In genomic region chr19:57978586-57979289, GRCh38 we compare ENCODE assay signal across 2 cellular contexts.
TF ChIP-seq lines count a peak whose summit lies in the region.

No MANE protein-coding gene starts in this region.

TF ChIP-seq in HEK293, 187 proteins besides CTCF, POLR2A, EP300 and RAD21:
- no peak for TF ChIP-seq ZNF626 (tag by site-specific recombination; IDR thresholded peaks at IDR 0.05)
- no peak for TF ChIP-seq ZNF157 (tag by site-specific recombination; IDR thresholded peaks at IDR 0.05)
- TF ChIP-seq ZNF274 (IDR thresholded peaks at IDR 0.05; ENCODE audit: low read length): peak; percentile 99
- peak; percentile 98 for TF ChIP-seq ZNF274 (tag by site-specific recombination; IDR thresholded peaks at IDR 0.05; ENCODE audit: borderline replicate concordance)
- TF ChIP-seq GLIS1 (tag by site-specific recombination; IDR thresholded peaks at IDR 0.05): no peak
- TF ChIP-seq SP7 (tag by site-specific recombination; IDR thresholded peaks at IDR 0.05): no peak
- peak; percentile 100 for TF ChIP-seq SETDB1 (IDR thresholded peaks at IDR 0.05; ENCODE audit: insufficient read length, low read length)
- peak; percentile 100 for TF ChIP-seq TRIM28 (IDR thresholded peaks at IDR 0.05; ENCODE audit: borderline replicate concordance, low read length)
- TF ChIP-seq ZNF518A (tag by site-specific recombination; conservative IDR thresholded peaks at IDR 0.05; ENCODE audit: low read depth): peak; percentile 34; the same call in 1 of the 2 replicates
TF ChIP-seq in HEK293: peak in this region for 4.

TF ChIP-seq in GM12878, 131 proteins besides CTCF, POLR2A, EP300 and RAD21:
- TF ChIP-seq STAT3 (IDR thresholded peaks at IDR 0.05; ENCODE audit: low read depth, low read length) (no peak), SIX5 (IDR thresholded peaks at IDR 0.05; ENCODE audit: low read depth, low read length, severe bottlenecking) (no peak), REST (IDR thresholded peaks at IDR 0.05; ENCODE audit: low read depth, low read length) (no peak), SRF (IDR thresholded peaks at IDR 0.05; ENCODE audit: low read depth in 2 of 2, low read length in 2 of 2) (no peak), KLF5 (IDR thresholded peaks at IDR 0.05; ENCODE audit: partially characterized antibody) (peak; percentile 75), PAX8 (IDR thresholded peaks at IDR 0.05) (no peak), ZNF274 (IDR thresholded peaks at IDR 0.05; ENCODE audit: insufficient read depth, insufficient read length) (peak; percentile 99), ETV6 (conservative IDR thresholded peaks at IDR 0.05 in 1 of 2, IDR thresholded peaks at IDR 0.05 in 1 of 2; ENCODE audit: borderline replicate concordance in 1 of 2, low read depth in 1 of 2) (no peak), CBX5 (IDR thresholded peaks at IDR 0.05; ENCODE audit: low read depth) (peak; percentile 84), ZNF622 (IDR thresholded peaks at IDR 0.05) (no peak), ZNF207 (IDR thresholded peaks at IDR 0.05; ENCODE audit: borderline replicate concordance) (no peak), NR2F1 (conservative IDR thresholded peaks at IDR 0.05) (no peak), RBBP5 (conservative IDR thresholded peaks at IDR 0.05) (no peak), PML (IDR thresholded peaks at IDR 0.05; ENCODE audit: low read length) (no peak)
TF ChIP-seq in GM12878: peak in this region for 3.
